In genomic region chr19:7294571-7295212, GRCh38 we compare ENCODE assay signal across 8 cellular contexts. TPM values are rescaled to one million over a fixed set of nuclear protein-coding genes. Genes with fewer than 3 reads are reported as not detected.
A peak's percentile ranks its signal among the peaks of the same experiment; 100 is the strongest.
DNase-seq lines count a peak whose midpoint lies in the region; ATAC-seq and TF ChIP-seq lines count a peak whose summit lies in the region.

No MANE protein-coding gene starts in this region.

- H3K4me3 ChIP-seq in AG04450 (ENCODE audit: low read depth, low read length) = peak overlapping the region; percentile 56
- H3K4me3 ChIP-seq in Jurkat, Clone E6-1 (ENCODE audit: low read length) = peak overlapping the region; percentile 50
- peak overlapping the region; percentile 69 to 90 (median 80) for H3K4me3 ChIP-seq in spleen

- peak overlapping the region; percentile 57 for H3K27ac Mint-ChIP-seq in chondrocyte (ENCODE audit: unreplicated experiment)

- intact Hi-C loops in spleen (cut with DNase I; ENCODE audit: low total_unique reads) = loop anchor here (10.0 kb wide), 1 partner anchor 100 kb away; no protein-coding TSS in a partner anchor

- peaks cover 5 to 55% (median 28%) of the 10 kb centered on the region in 6 donors for H3K4me1 ChIP-seq in spleen

- in situ Hi-C loops in GM13977 (cut with MboI; ENCODE audit: low pct_unique_long_range_greater_than_20kb, low sequenced_read_pairs, unreplicated experiment) = no loop called here

- DNase-seq in AG04450 (ENCODE audit: low read depth, low spot score) (no peak), GM13977 (ENCODE audit: low spot score) (peak; percentile 80), RWPE1 (ENCODE audit: low spot score) (no peak), chondrocyte (ENCODE audit: low spot score) (no peak), kidney tubule cell (ENCODE audit: low spot score) (peak; percentile 66), spleen (peak; percentile 83)
- peak; percentile 33 for DNase-seq in Jurkat, Clone E6-1 (ENCODE audit: low read depth, low spot score)

- TF ChIP-seq CTCF in AG04450 (IDR thresholded peaks at IDR 0.05; ENCODE audit: low read depth, low read length) (0 out of 2 replicates have a peak, but pooled peaks have one; percentile 6), GM13977 (IDR thresholded peaks at IDR 0.05; ENCODE audit: extremely low read depth, insufficient read depth, missing control alignments) (peak; percentile 60), RWPE1 (conservative IDR thresholded peaks at IDR 0.05; ENCODE audit: low read depth) (peak; percentile 51), chondrocyte (IDR thresholded peaks at IDR 0.05) (peak; percentile 68), spleen (IDR thresholded peaks at IDR 0.05 in 8 of 11, conservative IDR thresholded peaks at IDR 0.05 in 3 of 11) (peak in 3 of 11 experiments; percentile 15 to 22 (median 19))

- no peaks in the 10 kb centered on the region for H3K9me3 Mint-ChIP-seq in chondrocyte (ENCODE audit: low read depth)

- POLR2A ChIA-PET in AG04450 (lab: Yijun Ruan, JAX) = interaction anchor here (0.6 to 1.0 kb wide), 3 partner anchors 96 to 1538 kb away, joined by 3 to 4 read pairs (median 3); no protein-coding TSS in a partner anchor
- POLR2A ChIA-PET in RWPE1 (lab: Yijun Ruan, JAX; ENCODE audit: low non-redundant PET) = interaction anchor here (0.6 kb wide), 1 partner anchor 203 kb away, joined by 7 read pairs; no protein-coding TSS in a partner anchor

- peaks cover 15% of the 10 kb centered on the region for H3K4me1 Mint-ChIP-seq in chondrocyte (ENCODE audit: low read depth)

- no peak for TF ChIP-seq POLR2A in spleen (IDR thresholded peaks at IDR 0.05)

- no peak for ATAC-seq in GM18858 (IDR thresholded peaks at IDR 0.05; ENCODE audit: unreplicated experiment)

- H3K4me3 Mint-ChIP-seq in chondrocyte (ENCODE audit: unreplicated experiment) = peak overlapping the region; percentile 76

- H3K9me3 ChIP-seq in AG04450 (ENCODE audit: control insufficient read depth, insufficient read depth, low read length) = no peaks in the 10 kb centered on the region
- no peaks in the 10 kb centered on the region for H3K9me3 ChIP-seq in spleen

- H3K27me3 Mint-ChIP-seq in chondrocyte (ENCODE audit: low read depth) = peaks cover 5% of the 10 kb centered on the region

- H3K27ac ChIP-seq in AG04450 (ENCODE audit: low read depth, low read length) (no peak overlapping the region), RWPE1 (no peak overlapping the region), spleen (peak overlapping the region in 7 of 8 donors; percentile 79 to 93 (median 91))

- H3K27me3 ChIP-seq in AG04450 (ENCODE audit: control insufficient read depth, insufficient read depth, low read length) (peaks cover 6% of the 10 kb centered on the region), spleen (replicated peaks in 1 of 7) (peaks cover 0 to 62% (median 18%) of the 10 kb centered on the region in 7 donors)

- H3K36me3 Mint-ChIP-seq in chondrocyte (ENCODE audit: low read depth) = no peaks in the 10 kb centered on the region

- WGBS in spleen, 5 donors = 2 to 4% (median 3%) methylated on average over 40 of the region's 40 CpGs

- H3K36me3 ChIP-seq in spleen = no peaks in the 10 kb centered on the region

- CTCF ChIA-PET in AG04450 (lab: Charles Lee) (interaction anchor here (0.6 kb wide), 1 partner anchor 386 kb away, joined by 4 read pairs; the partner anchor contains the start of gene TRAPPC5), RWPE1 (lab: Yijun Ruan, JAX) (interaction anchor here (0.6 to 1.0 kb wide), 2 partner anchors 97 to 138 kb away, joined by 3 read pairs; no protein-coding TSS in a partner anchor)

RNA-seq across cellular contexts. Expression of gene INSR, which starts 0.5 kb away (rescaled TPM):
- polyA plus RNA-seq in AG04450 (2011; rRNA removed) = 2.6 and 2.9 TPM in 2 replicates
- 18.0 and 25.0 TPM in 2 replicates for polyA minus RNA-seq in AG04450 (2011; rRNA and poly(A)+ RNA removed)
- polyA plus RNA-seq in Jurkat, Clone E6-1 (2012; ENCODE audit: insufficient read depth, insufficient read length) = 4.2 TPM
- total RNA-seq in chondrocyte = 19.5 to 32.5 TPM (median 30.9 TPM) in 3 replicates
- total RNA-seq in spleen = 100 to 1,000 TPM; 202 to 467 (median 368) TPM
- polyA plus RNA-seq in spleen = 10 to 100 TPM in 2 of 3 donors, 1 to 10 TPM in 1; 7.6 to 21.5 (median 20.7) TPM

RNA-seq across cellular contexts. Expression of gene ARHGEF18, which starts 54.0 kb away (rescaled TPM):
- polyA plus RNA-seq in AG04450 (2011; rRNA removed) = 4.9 and 6.0 TPM in 2 replicates
- 15.3 and 24.1 TPM in 2 replicates for polyA minus RNA-seq in AG04450 (2011; rRNA and poly(A)+ RNA removed)
- 21.6 TPM for polyA plus RNA-seq in Jurkat, Clone E6-1 (2012; ENCODE audit: insufficient read depth, insufficient read length)
- 29.9 to 36.4 TPM (median 34.1 TPM) in 3 replicates for total RNA-seq in chondrocyte
- 10 to 100 TPM; 60.2 to 79.8 (median 71.1) TPM for total RNA-seq in spleen
- polyA plus RNA-seq in spleen = 10 to 100 TPM; 24.3 to 56.9 (median 38.1) TPM

Comparison
In these comparisons a context has a peak if more than half of its experiments do, and no peak if none do; other contexts are left out.
1. DNase-seq: peak in GM13977 (single experiment), Jurkat, Clone E6-1 (single experiment), kidney tubule cell (single experiment) and spleen (single experiment); none in AG04450 (single experiment), RWPE1 (single experiment) and chondrocyte (single experiment).
2. H3K27ac ChIP-seq: peak in spleen (7 of 8); none in AG04450 (single experiment) and RWPE1 (single experiment).
3. Peak in every context shown above with its lines, with median percentiles within 50 percentile points of each other: H3K4me3 ChIP-seq.